2 cellular contexts compared by ENCODE assay signal in genomic region chr16:23706439-23706838, GRCh38.
TF ChIP-seq lines count a peak whose summit lies in the region.

No MANE protein-coding gene starts in this region.

TF ChIP-seq in HepG2, 621 proteins besides CTCF, POLR2A, EP300 and RAD21:
- TF ChIP-seq, protein P1, sequence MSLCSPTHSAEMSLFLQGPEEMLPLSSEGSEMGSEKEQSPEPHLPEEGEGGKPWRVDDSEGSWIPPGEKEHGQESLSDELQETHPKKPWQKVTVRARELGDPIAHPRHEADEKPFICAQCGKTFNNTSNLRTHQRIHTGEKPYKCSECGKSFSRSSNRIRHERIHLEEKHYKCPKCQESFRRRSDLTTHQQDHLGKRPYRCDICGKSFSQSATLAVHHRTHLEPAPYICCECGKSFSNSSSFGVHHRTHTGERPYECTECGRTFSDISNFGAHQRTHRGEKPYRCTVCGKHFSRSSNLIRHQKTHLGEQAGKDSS (CRISPR knock-in tag; IDR thresholded peaks at IDR 0.05; ENCODE audit: borderline replicate concordance, low read depth) = peak; percentile 53; the same call in 1 of the 2 replicates
- TF ChIP-seq ZNF792 (CRISPR knock-in tag; IDR thresholded peaks at IDR 0.05) (no peak), ZNF280B (CRISPR knock-in tag; IDR thresholded peaks at IDR 0.05; ENCODE audit: borderline replicate concordance) (peak; percentile 18; the same call in 1 of the 2 replicates), ZNF3 (CRISPR knock-in tag; IDR thresholded peaks at IDR 0.05) (peak; percentile 97)
TF ChIP-seq in HepG2: peak in this region for 3.

TF ChIP-seq in K562, 482 proteins besides CTCF, POLR2A, EP300 and RAD21:
- TF ChIP-seq ZNF3 (CRISPR knock-in tag; IDR thresholded peaks at IDR 0.05) (peak; percentile 84), SREBF2 (CRISPR knock-in tag; IDR thresholded peaks at IDR 0.05) (no peak), ZNF583 (CRISPR knock-in tag; IDR thresholded peaks at IDR 0.05) (no peak), RBM25 (IDR thresholded peaks at IDR 0.05; ENCODE audit: low read depth, low read length, severe bottlenecking) (peak; percentile 23)
TF ChIP-seq in K562: peak in this region for 2.
